In genomic region chr11:12017243-12017678, GRCh38 we compare ENCODE assay signal across 12 cellular contexts. TPM values are rescaled to one million over a fixed set of nuclear protein-coding genes. Genes with fewer than 3 reads are reported as not detected.
DNase-seq lines count a peak whose midpoint lies in the region; ATAC-seq, FAIRE-seq and TF ChIP-seq lines count a peak whose summit lies in the region.
"Had no signal": no experiment of that assay in that cellular context is flagged by ENCODE, and none has a peak within 500 bp of the region (broad histone marks: within the 10 kb centered on the region; RNA-seq: fewer than 3 reads in every experiment).

No MANE protein-coding gene starts in this region.

- H4K8ac ChIP-seq in mesenchymal stem cell (ENCODE audit: low read length), result no peak overlapping the region

- POLR2A ChIA-PET in AG04450 (lab: Yijun Ruan, JAX), result interaction anchor here (0.6 kb wide), 1 partner anchor 38 kb away, joined by 3 read pairs; no protein-coding TSS in a partner anchor
- POLR2A ChIA-PET in endothelial cell of umbilical vein (lab: Charles Lee), result no interaction called here

- no peak overlapping the region for H3K14ac ChIP-seq in mesenchymal stem cell (ENCODE audit: low read length in 2 of 2)

- H3K79me2 ChIP-seq in endothelial cell of umbilical vein (ENCODE audit: control insufficient read depth, insufficient read depth, low read length), result no peaks in the 10 kb centered on the region

- H3K4ac ChIP-seq in mesenchymal stem cell (ENCODE audit: low read depth in 1 of 2, low read length in 2 of 2), result no peak overlapping the region

- peaks cover 4% of the 10 kb centered on the region for H3K9me3 Mint-ChIP-seq in glutamatergic neuron (ENCODE audit: unreplicated experiment)

- no peak overlapping the region for H2BK5ac ChIP-seq in mesenchymal stem cell (ENCODE audit: low read depth, low read length, poor library complexity, severe bottlenecking)

- H3K27me3 ChIP-seq in AG04450 (ENCODE audit: control insufficient read depth, insufficient read depth, low read length) (no peaks in the 10 kb centered on the region), endothelial cell of umbilical vein (ENCODE audit: control insufficient read depth in 2 of 2, insufficient read depth in 2 of 2, low read length in 2 of 2) (no peaks in the 10 kb centered on the region), mesenchymal stem cell (ENCODE audit: control insufficient read depth in 1 of 2, insufficient read depth in 1 of 2, low read length in 2 of 2) (no peaks in the 10 kb centered on the region)
- H3K27me3 ChIP-seq: testis had no signal

- H3K9me1 ChIP-seq in endothelial cell of umbilical vein (replicated peaks; ENCODE audit: control insufficient read depth, extremely low read depth, insufficient read depth, low read length), result no peaks in the 10 kb centered on the region

- CTCF ChIA-PET in AG04450 (lab: Charles Lee), result interaction anchor here (0.6 kb wide), 1 partner anchor 71 kb away, joined by 7 read pairs; no protein-coding TSS in a partner anchor
- CTCF ChIA-PET in endothelial cell of umbilical vein (lab: Charles Lee), result interaction anchor here (0.6 to 1.6 kb wide), 4 partner anchors 27 to 264 kb away, joined by 3 to 7 read pairs (median 3); no protein-coding TSS in a partner anchor

- H3K27ac Mint-ChIP-seq in glutamatergic neuron (ENCODE audit: unreplicated experiment), result no peak overlapping the region

- H2AFZ ChIP-seq in endothelial cell of umbilical vein (ENCODE audit: low read depth, low read length) (peak overlapping the region; percentile 29), mesenchymal stem cell (ENCODE audit: low read depth, low read length) (no peak overlapping the region)

- no peak for TF ChIP-seq POLR2A in endothelial cell of umbilical vein (IDR thresholded peaks at IDR 0.05; ENCODE audit: low read depth, low read length)

- H3K4me2 ChIP-seq in endothelial cell of umbilical vein (ENCODE audit: insufficient read depth, low read length), result peak overlapping the region; percentile 29
- no peak overlapping the region for H3K4me2 ChIP-seq in mesenchymal stem cell (ENCODE audit: low read length, poor library complexity, severe bottlenecking)
- H3K4me2 ChIP-seq: A549, smooth muscle cell had no signal

- DNase-seq in AG04450 (ENCODE audit: low read depth, low spot score), result peak; percentile 36
- peak; percentile 64 for DNase-seq in NCI-H446 treated with DMSO at 0.1 percent for 48 hours (lab: John Stamatoyannopoulos, UW)
- peak; percentile 97 for DNase-seq in endothelial cell of umbilical vein (ENCODE audit: low read depth, low spot score)
- peak; percentile 48 for DNase-seq in mesenchymal stem cell
- DNase-seq in glutamatergic neuron, result no peak
- no peak for DNase-seq in hypothalamus (lab: John Stamatoyannopoulos, UW)
- DNase-seq in NAMALWA (ENCODE audit: low spot score), result no peak
- DNase-seq: activated naive CD4-positive, alpha-beta T cell treated with Interleukin-2 at 50 U/mL for 16 hours had no signal

- TF ChIP-seq CTCF in AG04450 (IDR thresholded peaks at IDR 0.05; ENCODE audit: low read depth, low read length) (no peak), endothelial cell of umbilical vein (IDR thresholded peaks at IDR 0.05; ENCODE audit: extremely low read depth in 1 of 2, insufficient read depth in 1 of 2, low read depth in 1 of 2, low read length in 2 of 2) (no peak), glutamatergic neuron (IDR thresholded peaks at IDR 0.05; ENCODE audit: partially characterized antibody, unreplicated experiment) (no peak)

- no peak for ATAC-seq in GM18907 (IDR thresholded peaks at IDR 0.05; ENCODE audit: unreplicated experiment)
- ATAC-seq: A549 had no signal

- no peak overlapping the region for H4K91ac ChIP-seq in mesenchymal stem cell (ENCODE audit: low read length)

- no peak overlapping the region for H2BK12ac ChIP-seq in mesenchymal stem cell (ENCODE audit: low read length in 2 of 2)

- no peak overlapping the region for H3K4me3 Mint-ChIP-seq in glutamatergic neuron (ENCODE audit: unreplicated experiment)

- WGBS in mesenchymal stem cell, result 70% methylated on average over 4 of the region's 5 CpGs

- no peak overlapping the region for H2AK5ac ChIP-seq in mesenchymal stem cell (ENCODE audit: low read length, severe bottlenecking)

- intact Hi-C loops in endothelial cell of umbilical vein (cut with micrococcal nuclease), result no loop called here

- dilution Hi-C loops in endothelial cell of umbilical vein (cut with MboI; ENCODE audit: extremely low pct_ligation_motif_present, low sequenced_read_pairs), result no loop called here

- H3K18ac ChIP-seq in mesenchymal stem cell (ENCODE audit: low read depth in 1 of 2, low read length in 2 of 2), result no peak overlapping the region

- no peak overlapping the region for H2BK15ac ChIP-seq in mesenchymal stem cell (ENCODE audit: low read depth, poor library complexity, severe bottlenecking)

- peaks cover 22% of the 10 kb centered on the region for H3K4me1 ChIP-seq in endothelial cell of umbilical vein (ENCODE audit: control insufficient read depth, extremely low read depth, insufficient read depth, low read length)
- no peaks in the 10 kb centered on the region for H3K4me1 ChIP-seq in mesenchymal stem cell (ENCODE audit: control insufficient read depth, insufficient read depth, low read depth, low read length)
- H3K4me1 ChIP-seq: A549 had no signal

- H3K23ac ChIP-seq in mesenchymal stem cell (ENCODE audit: low read length in 2 of 2), result no peak overlapping the region

- H3K9me3 ChIP-seq in AG04450 (ENCODE audit: control insufficient read depth, insufficient read depth, low read length) (no peaks in the 10 kb centered on the region), endothelial cell of umbilical vein (replicated peaks; ENCODE audit: control insufficient read depth, insufficient read depth, low read length) (no peaks in the 10 kb centered on the region), mesenchymal stem cell (ENCODE audit: control insufficient read depth, low read length) (no peaks in the 10 kb centered on the region)
- H3K9me3 ChIP-seq: A549, testis had no signal

- peak; percentile 56 for FAIRE-seq in endothelial cell of umbilical vein (lab: Jason Lieb, UNC)
- FAIRE-seq: A549 had no signal

- H3K4me1 Mint-ChIP-seq in glutamatergic neuron (ENCODE audit: low read depth, unreplicated experiment), result peaks cover 3% of the 10 kb centered on the region

- H4K20me1 ChIP-seq in endothelial cell of umbilical vein (replicated peaks; ENCODE audit: control insufficient read depth, extremely low read depth, insufficient read depth, low read length), result no peaks in the 10 kb centered on the region

- H3K79me1 ChIP-seq in mesenchymal stem cell (replicated peaks; ENCODE audit: low read length, poor library complexity, severe bottlenecking), result no peaks in the 10 kb centered on the region

- H3K36me3 ChIP-seq in endothelial cell of umbilical vein (ENCODE audit: control insufficient read depth in 2 of 2, extremely low read depth in 1 of 2, insufficient read depth in 2 of 2, low read length in 2 of 2), result no peaks in the 10 kb centered on the region
- no peaks in the 10 kb centered on the region for H3K36me3 ChIP-seq in mesenchymal stem cell (ENCODE audit: control insufficient read depth in 1 of 2, insufficient read depth in 2 of 2, low read depth in 1 of 2, low read length in 2 of 2)

- H3K27me3 Mint-ChIP-seq in glutamatergic neuron (ENCODE audit: unreplicated experiment), result peaks cover 2% of the 10 kb centered on the region

- peaks cover 5% of the 10 kb centered on the region for H3K36me3 Mint-ChIP-seq in glutamatergic neuron (ENCODE audit: unreplicated experiment)

- H3K27ac ChIP-seq in AG04450 (ENCODE audit: low read depth, low read length) (no peak overlapping the region), endothelial cell of umbilical vein (ENCODE audit: insufficient read depth, low read depth, low read length) (peak overlapping the region; percentile 8), mesenchymal stem cell (ENCODE audit: low read length, poor library complexity, severe bottlenecking) (no peak overlapping the region)
- H3K27ac ChIP-seq: A549 had no signal

- no TSS peak for BruUV-seq in endothelial cell of umbilical vein (replicated peaks; lab: Mats Ljungman, UMichigan)

- no peak overlapping the region for H3K9ac ChIP-seq in endothelial cell of umbilical vein (replicated peaks; ENCODE audit: extremely low read depth, insufficient read depth, low read length)
- H3K9ac ChIP-seq in mesenchymal stem cell (ENCODE audit: low read length), result peak overlapping the region; percentile 17

- no peak overlapping the region for H2BK120ac ChIP-seq in mesenchymal stem cell (ENCODE audit: low read depth, low read length)

- H3K4me3 ChIP-seq in AG04450 (ENCODE audit: low read depth, low read length) (no peak overlapping the region), endothelial cell of umbilical vein (replicated peaks in 1 of 3; ENCODE audit: insufficient read depth in 1 of 3, low read depth in 1 of 3, low read length in 3 of 3) (no peak overlapping the region), mesenchymal stem cell (ENCODE audit: insufficient read depth in 1 of 2, low read depth in 1 of 2, low read length in 2 of 2) (no peak overlapping the region)
- H3K4me3 ChIP-seq: A549, smooth muscle cell, testis had no signal

TF ChIP-seq in endothelial cell of umbilical vein, 7 proteins besides CTCF, POLR2A, EP300 and RAD21:
- TF ChIP-seq MAX (IDR thresholded peaks at IDR 0.05; ENCODE audit: insufficient read depth, insufficient read length), result no peak
- TF ChIP-seq JUN (IDR thresholded peaks at IDR 0.05; ENCODE audit: borderline replicate concordance, insufficient read depth, insufficient read length, low read depth), result peak; percentile 3

RNA-seq across cellular contexts. Expression of gene DKK3, which starts 8.8 kb away (rescaled TPM):
- polyA plus RNA-seq in AG04450 (2011; rRNA removed) (928 and 935 TPM in 2 replicates), endothelial cell of umbilical vein (335 and 365 TPM in 2 replicates)
- 350 and 365 TPM in 2 replicates for polyA minus RNA-seq in AG04450 (2011; rRNA and poly(A)+ RNA removed)
- total RNA-seq in endothelial cell of umbilical vein (131 and 165 TPM in 2 replicates), glutamatergic neuron (ENCODE audit: unreplicated experiment) (131 TPM)
- polyA plus RNA-seq in endothelial cell of umbilical vein (2011; cell fraction: cytosol; rRNA removed), result 311 and 362 TPM in 2 replicates
- 162 and 176 TPM in 2 replicates for polyA plus RNA-seq in endothelial cell of umbilical vein (2011; cell fraction: nucleus; rRNA removed)
- 151 and 203 TPM in 2 replicates for polyA plus RNA-seq in endothelial cell of umbilical vein (2012)
- polyA minus RNA-seq in endothelial cell of umbilical vein, result 287 and 327 TPM in 2 replicates
- not detected for polyA minus RNA-seq in endothelial cell of umbilical vein (2011; cell fraction: cytosol; rRNA and poly(A)+ RNA removed)
- polyA minus RNA-seq in endothelial cell of umbilical vein (2011; cell fraction: nucleus; rRNA and poly(A)+ RNA removed), result 67.8 and 100 TPM in 2 replicates
- polyA plus RNA-seq in mesenchymal stem cell (2013, experiment 1 of 2), result 686 TPM
- 701 TPM for polyA plus RNA-seq in mesenchymal stem cell (2013, experiment 2 of 2)

Comparison
In these comparisons a context has a peak if more than half of its experiments do, and no peak if none do; other contexts are left out.
1. DNase-seq: peak in AG04450 (single experiment), NCI-H446 treated with DMSO at 0.1 percent for 48 hours (single experiment), endothelial cell of umbilical vein (single experiment) and mesenchymal stem cell (single experiment); none in glutamatergic neuron (single experiment), hypothalamus (0 of 51) and NAMALWA (single experiment).